ENCODE assay signal across 8 cellular contexts in the genomic region with DNA sequence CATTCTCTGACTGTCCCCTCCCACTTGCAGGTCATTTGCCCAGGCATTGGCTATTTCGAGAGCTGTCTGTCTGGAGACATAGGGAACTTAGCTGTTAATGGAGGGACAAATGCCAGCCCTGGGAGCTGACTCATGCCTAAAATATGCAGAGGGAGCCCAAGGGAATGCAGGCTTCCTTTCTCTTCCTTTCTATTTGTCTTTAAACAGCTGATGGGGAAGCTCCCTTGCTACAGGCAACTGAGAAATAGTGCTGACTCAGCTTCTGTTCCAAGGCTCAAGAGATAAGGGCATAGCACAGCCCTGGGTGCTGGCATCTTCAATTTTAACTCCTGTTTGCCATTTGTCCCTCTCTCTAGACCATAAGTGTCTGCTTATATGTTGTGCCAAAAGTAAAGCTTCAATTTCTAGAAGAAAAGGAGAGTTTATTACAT.
DNase-seq lines count a peak whose midpoint lies in the region; ATAC-seq, FAIRE-seq and TF ChIP-seq lines count a peak whose summit lies in the region.

No MANE protein-coding gene starts in this region.

- no peaks in the 10 kb centered on the region for H3K27me3 Mint-ChIP-seq in activated T-cell treated with anti-CD3 and anti-CD28 coated beads, Interleukin-2, amount 50 U/mL, for 72 hours (ENCODE audit: low read depth)

- peaks cover 14% of the 10 kb centered on the region for H3K4me1 Mint-ChIP-seq in activated T-cell treated with anti-CD3 and anti-CD28 coated beads, Interleukin-2, amount 50 U/mL, for 72 hours (ENCODE audit: low read depth)

- no peak overlapping the region for H3K27ac Mint-ChIP-seq in activated T-cell treated with anti-CD3 and anti-CD28 coated beads, Interleukin-2, amount 50 U/mL, for 72 hours

- no peak for TF ChIP-seq POLR2A in GM12892 (IDR thresholded peaks at IDR 0.05; ENCODE audit: low read depth, low read length)

- H3K9me3 Mint-ChIP-seq in activated T-cell treated with anti-CD3 and anti-CD28 coated beads, Interleukin-2, amount 50 U/mL, for 72 hours: no peaks in the 10 kb centered on the region

- ATAC-seq in HG03097 (IDR thresholded peaks at IDR 0.05; ENCODE audit: low FRiP score, unreplicated experiment) (no peak), GM21737 (IDR thresholded peaks at IDR 0.05; ENCODE audit: unreplicated experiment) (no peak), GM19463 (IDR thresholded peaks at IDR 0.05; ENCODE audit: unreplicated experiment) (no peak)
- no peak for ATAC-seq in activated T-cell treated with anti-CD3 and anti-CD28 coated beads, Interleukin-2, amount 50 U/mL, for 72 hours (replicated peaks in 1 of 2)

- H3K27ac ChIP-seq in epithelial cell of prostate: peak overlapping the region; percentile 62

- DNase-seq in GM12892 (ENCODE audit: insufficient read length) (no peak), OCI-M1 (lab: John Stamatoyannopoulos, UW) (peak; percentile 87), epithelial cell of prostate (ENCODE audit: low read depth, low spot score) (peak; percentile 60), midbrain (lab: John Stamatoyannopoulos, UW) (peak; percentile 44)
- no peak for DNase-seq in activated T-cell treated with anti-CD3 and anti-CD28 coated beads, Interleukin-2, amount 50 U/mL, for 72 hours

- peak; percentile 17 for FAIRE-seq in GM12892 (lab: Jason Lieb, UNC)

- H3K4me3 Mint-ChIP-seq in activated T-cell treated with anti-CD3 and anti-CD28 coated beads, Interleukin-2, amount 50 U/mL, for 72 hours: no peak overlapping the region

- no peaks in the 10 kb centered on the region for H3K36me3 Mint-ChIP-seq in activated T-cell treated with anti-CD3 and anti-CD28 coated beads, Interleukin-2, amount 50 U/mL, for 72 hours (ENCODE audit: insufficient read depth in 2 of 2)

Comparison
In these comparisons a context has a peak if more than half of its experiments do, and no peak if none do; other contexts are left out.
1. DNase-seq: peak in OCI-M1 (single experiment), epithelial cell of prostate (single experiment) and midbrain (single experiment); none in GM12892 (single experiment) and activated T-cell treated with anti-CD3 and anti-CD28 coated beads, Interleukin-2, amount 50 U/mL, for 72 hours (0 of 2).